ENCODE assay signal across 11 cellular contexts in the genomic region with DNA sequence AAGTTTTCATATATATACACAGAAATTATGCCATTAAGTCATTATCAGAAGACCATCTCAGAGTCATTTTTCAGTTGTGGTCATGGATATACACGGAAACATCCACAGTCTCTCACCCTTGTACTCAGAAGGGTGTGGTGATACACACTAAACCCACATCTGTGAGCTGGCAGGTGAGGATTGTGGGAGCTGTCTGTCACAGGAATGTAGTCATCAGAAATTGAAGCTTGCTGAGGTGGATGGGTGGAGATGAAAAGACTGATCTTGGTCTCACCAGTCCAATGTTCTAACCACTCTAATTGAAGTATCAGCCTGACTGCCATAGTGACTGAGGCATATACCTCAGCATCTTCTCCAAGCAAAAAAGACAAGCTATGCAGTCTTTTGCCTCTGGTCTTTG.
DNase-seq lines count a peak whose midpoint lies in the region; ATAC-seq, FAIRE-seq and TF ChIP-seq lines count a peak whose summit lies in the region.
"Had no signal": no experiment of that assay in that cellular context is flagged by ENCODE, and none has a peak within 500 bp of the region (broad histone marks: within the 10 kb centered on the region; RNA-seq: fewer than 3 reads in every experiment).

No MANE protein-coding gene starts in this region.

- no peak overlapping the region for H3K27ac Mint-ChIP-seq in central memory CD8-positive, alpha-beta T cell (ENCODE audit: low read depth)
- H3K27ac Mint-ChIP-seq: IgD-negative memory B cell had no signal

- no peaks in the 10 kb centered on the region for H3K27me3 Mint-ChIP-seq in central memory CD8-positive, alpha-beta T cell
- H3K27me3 Mint-ChIP-seq: IgD-negative memory B cell had no signal

- H3K9me3 Mint-ChIP-seq in central memory CD8-positive, alpha-beta T cell, result no peaks in the 10 kb centered on the region
- H3K9me3 Mint-ChIP-seq: IgD-negative memory B cell had no signal

- FAIRE-seq in GM12891 (lab: Jason Lieb, UNC), result no peak

- H3K4me3 Mint-ChIP-seq in central memory CD8-positive, alpha-beta T cell, result no peak overlapping the region
- H3K4me3 Mint-ChIP-seq: IgD-negative memory B cell had no signal

- peak; percentile 57 for DNase-seq in HT1080 (ENCODE audit: low read depth)
- DNase-seq in activated CD4-positive, alpha-beta T cell treated with anti-CD3 and anti-CD28 coated beads, Interleukin-2, amount 50 U/mL, for 4 hours, result peak; percentile 25 to 29
- peak in 1 of 2 donors; percentile 25 for DNase-seq in central memory CD8-positive, alpha-beta T cell (ENCODE audit: low spot score in 2 of 2)
- DNase-seq in stimulated activated CD4-positive, alpha-beta T cell treated with anti-CD3 and anti-CD28 coated beads, Interleukin-4, amount 100 ng/mL, for 1 hour, result peak; percentile 4
- DNase-seq in NCI-H2107 treated with DMSO at 0.1 percent for 48 hours (lab: John Stamatoyannopoulos, UW; ENCODE audit: unreplicated experiment), result no peak
- DNase-seq in GM12891 (ENCODE audit: insufficient read length, low spot score), result no peak
- no peak for DNase-seq in amygdala (lab: John Stamatoyannopoulos, UW)
- DNase-seq in midbrain (lab: John Stamatoyannopoulos, UW), result no peak
- DNase-seq: dorsolateral prefrontal cortex, Right ventricle myocardium superior had no signal

- peaks cover 9% of the 10 kb centered on the region for H3K36me3 Mint-ChIP-seq in central memory CD8-positive, alpha-beta T cell (ENCODE audit: insufficient read depth)

- ATAC-seq in central memory CD8-positive, alpha-beta T cell (replicated peaks; ENCODE audit: extremely low read depth, poor library complexity, severe bottlenecking), result peak; percentile 95

- peaks cover 19% of the 10 kb centered on the region for H3K4me1 Mint-ChIP-seq in central memory CD8-positive, alpha-beta T cell

- TF ChIP-seq POLR2A in GM12891 (IDR thresholded peaks at IDR 0.05; ENCODE audit: low read depth, low read length), result no peak

TF ChIP-seq in GM12891, 5 proteins besides CTCF, POLR2A, EP300 and RAD21:
- TF ChIP-seq PAX5 (IDR thresholded peaks at IDR 0.05; ENCODE audit: insufficient read depth, low read length, severe bottlenecking) (no peak), POU2F2 (IDR thresholded peaks at IDR 0.05; ENCODE audit: low read depth, low read length) (no peak), POLR2AphosphoS5 (IDR thresholded peaks at IDR 0.05; ENCODE audit: low read depth, low read length) (no peak), SPI1 (IDR thresholded peaks at IDR 0.05; ENCODE audit: low read depth, low read length) (no peak), TAF1 (IDR thresholded peaks at IDR 0.05; ENCODE audit: low read depth, low read length) (no peak)

Comparison
In these comparisons a context has a peak if more than half of its experiments do, and no peak if none do; other contexts are left out.
1. DNase-seq: peak in HT1080 (single experiment), activated CD4-positive, alpha-beta T cell treated with anti-CD3 and anti-CD28 coated beads, Interleukin-2, amount 50 U/mL, for 4 hours (2 of 2) and stimulated activated CD4-positive, alpha-beta T cell treated with anti-CD3 and anti-CD28 coated beads, Interleukin-4, amount 100 ng/mL, for 1 hour (single experiment); none in NCI-H2107 treated with DMSO at 0.1 percent for 48 hours (single experiment), GM12891 (single experiment), amygdala (0 of 56) and midbrain (single experiment).